Comparison of ENCODE assay signal across 25 cellular contexts in the genomic region with DNA sequence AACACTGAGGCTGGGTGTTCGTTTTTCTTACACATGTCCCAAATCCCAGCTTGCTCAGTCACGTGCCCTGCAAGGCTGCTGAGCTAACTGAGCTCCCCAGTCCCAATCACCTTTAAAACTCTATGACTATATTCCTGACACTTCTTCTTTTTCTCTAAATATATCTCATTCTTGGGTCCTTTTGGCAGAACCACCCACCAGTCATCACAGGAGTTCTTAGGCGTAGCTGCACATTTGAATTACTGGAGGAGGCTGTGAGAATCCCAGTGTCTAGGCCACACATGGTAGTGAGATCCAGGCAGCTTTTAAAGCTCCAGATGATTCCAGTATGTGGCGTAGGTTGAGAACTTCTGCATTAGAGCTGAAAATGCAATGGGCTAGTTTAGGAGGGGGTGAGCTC.
"Had no signal": no experiment of that assay in that cellular context is flagged by ENCODE, and none has a peak within 500 bp of the region (broad histone marks: within the 10 kb centered on the region; RNA-seq: fewer than 3 reads in every experiment).

No MANE protein-coding gene starts in this region.

- H3K36me3 ChIP-seq: adrenal gland, esophagus muscularis mucosa, gastrocnemius medialis had no signal

- H3K4me3 ChIP-seq: adrenal gland, body of pancreas, coronary artery, dorsolateral prefrontal cortex, esophagus muscularis mucosa, gastrocnemius medialis had no signal

- H3K4me1 ChIP-seq: adrenal gland, body of pancreas, esophagus muscularis mucosa, foreskin keratinocyte, gastrocnemius medialis had no signal

- ATAC-seq: activated CD4-positive, alpha-beta T cell treated with anti-CD3 and anti-CD28 coated beads for 36 hours; activated CD8-positive, alpha-beta memory T cell treated with anti-CD3 and anti-CD28 coated beads, Interleukin-2, amount 10 ng/mL, durations not matched to agents 7 days and 5 days; activated CD8-positive, alpha-beta T cell treated with anti-CD3 and anti-CD28 coated beads, Interleukin-2, amount 10 ng/mL, durations not matched to agents 7 days and 5 days; activated naive CD8-positive, alpha-beta T cell treated with anti-CD3 and anti-CD28 coated beads, Interleukin-2, amount 50 U/mL, for 24 hours; body of pancreas; foreskin keratinocyte; gastrocnemius medialis had no signal

- H3K27ac ChIP-seq: adrenal gland, body of pancreas, coronary artery, dorsolateral prefrontal cortex, esophagus muscularis mucosa, foreskin keratinocyte, gastrocnemius medialis had no signal

- H3K9me3 ChIP-seq: adrenal gland, body of pancreas, esophagus muscularis mucosa, gastrocnemius medialis had no signal

- DNase-seq: activated CD4-positive, alpha-beta memory T cell treated with anti-CD3 and anti-CD28 coated beads for 36 hours; activated CD4-positive, alpha-beta T cell treated with anti-CD3 and anti-CD28 coated beads for 36 hours; activated CD4-positive, alpha-beta T cell treated with anti-CD3 and anti-CD28 coated beads, Interleukin-2, amount 10 ng/mL, durations not matched to agents 24 days and 14 days; activated CD4-positive, CD25-positive, alpha-beta regulatory T cell; activated CD4-positive, CD25-positive, alpha-beta regulatory T cell treated with anti-CD3 and anti-CD28 coated beads, Interleukin-2, amount 50 U/mL, for 72 hours; activated CD8-positive, alpha-beta memory T cell treated with anti-CD3 and anti-CD28 coated beads, Interleukin-2, amount 10 ng/mL, durations not matched to agents 7 days and 5 days; activated CD8-positive, alpha-beta memory T cell treated with anti-CD3 and anti-CD28 coated beads, Interleukin-2, amount 50 U/mL, for 4 hours; activated CD8-positive, alpha-beta T cell treated with anti-CD3 and anti-CD28 coated beads, Interleukin-2, amount 10 ng/mL, durations not matched to agents 7 days and 5 days; activated naive CD4-positive, alpha-beta T cell treated with anti-CD3 and anti-CD28 coated beads for 36 hours; activated naive CD8-positive, alpha-beta T cell treated with anti-CD3 and anti-CD28 coated beads for 36 hours; activated naive CD8-positive, alpha-beta T cell treated with anti-CD3 and anti-CD28 coated beads, Interleukin-2, amount 50 U/mL, for 24 hours; activated T-cell treated with anti-CD3 and anti-CD28 coated beads, Interleukin-2, amount 50 U/mL, for 1 hour; activated T-cell treated with anti-CD3 and anti-CD28 coated beads, Interleukin-2, amount 50 U/mL, for 48 hours; adrenal gland; body of pancreas; central memory CD4-positive, alpha-beta T cell; cerebellar nuclear complex; effector memory CD4-positive, alpha-beta T cell; foreskin keratinocyte; gastrocnemius medialis; glutamatergic neuron; T-helper 2 cell had no signal

- H3K27me3 ChIP-seq: adrenal gland, body of pancreas, esophagus muscularis mucosa, foreskin keratinocyte, gastrocnemius medialis had no signal
